Comparison of ENCODE assay signal across 18 cellular contexts in genomic region chr15:71680079-71680461, GRCh38.
DNase-seq lines count a peak whose midpoint lies in the region; FAIRE-seq and TF ChIP-seq lines count a peak whose summit lies in the region.
"Had no signal": no experiment of that assay in that cellular context is flagged by ENCODE, and none has a peak within 500 bp of the region (broad histone marks: within the 10 kb centered on the region; RNA-seq: fewer than 3 reads in every experiment).

No MANE protein-coding gene starts in this region.

- no peaks in the 10 kb centered on the region for H3K36me3 Mint-ChIP-seq in activated CD4-positive, alpha-beta T cell treated with anti-CD3 and anti-CD28 coated beads, Interleukin-2, amount 10 ng/mL, durations not matched to agents 24 days and 14 days (ENCODE audit: low read depth)
- H3K36me3 Mint-ChIP-seq: neural progenitor cell had no signal

- H3K27me3 ChIP-seq in SJCRH30 (no peaks in the 10 kb centered on the region), keratinocyte (ENCODE audit: control insufficient read depth, extremely low read depth, insufficient read depth, low read length) (no peaks in the 10 kb centered on the region), A673 (replicated peaks; ENCODE audit: insufficient read depth, low read depth, low read length, poor library complexity) (peaks cover 5% of the 10 kb centered on the region)
- H3K27me3 ChIP-seq: neural progenitor cell had no signal

- H3K4me3 Mint-ChIP-seq in activated CD4-positive, alpha-beta T cell treated with anti-CD3 and anti-CD28 coated beads, Interleukin-2, amount 10 ng/mL, durations not matched to agents 24 days and 14 days = no peak overlapping the region
- H3K4me3 Mint-ChIP-seq: neural progenitor cell had no signal

- H3K9ac ChIP-seq in keratinocyte (ENCODE audit: control insufficient read depth, extremely low read depth, insufficient read depth, low read length) = no peak overlapping the region
- H3K9ac ChIP-seq: KMS-11, neural progenitor cell had no signal

- H3K79me2 ChIP-seq in keratinocyte (ENCODE audit: control insufficient read depth, insufficient read depth, low read length) = no peaks in the 10 kb centered on the region

- H3K4me3 ChIP-seq in SJCRH30 = no peak overlapping the region
- no peak overlapping the region for H3K4me3 ChIP-seq in keratinocyte (ENCODE audit: control insufficient read depth in 2 of 3, extremely low read depth in 1 of 3, insufficient read depth in 2 of 3, low read depth in 1 of 3, low read length in 3 of 3)
- no peak overlapping the region for H3K4me3 ChIP-seq in skin epidermis
- H3K4me3 ChIP-seq in A673 (ENCODE audit: low read depth, low read length, poor library complexity, severe bottlenecking) = no peak overlapping the region
- H3K4me3 ChIP-seq: neural progenitor cell had no signal

- POLR2A ChIA-PET in A673 (lab: Charles Lee; ENCODE audit: low non-redundant PET) = no interaction called here

- peaks cover 25% of the 10 kb centered on the region for H3K4me1 Mint-ChIP-seq in activated CD4-positive, alpha-beta T cell treated with anti-CD3 and anti-CD28 coated beads, Interleukin-2, amount 10 ng/mL, durations not matched to agents 24 days and 14 days

- H3K4me1 ChIP-seq in SJCRH30 = peaks cover 58% of the 10 kb centered on the region
- peaks cover 41% of the 10 kb centered on the region for H3K4me1 ChIP-seq in keratinocyte (ENCODE audit: control insufficient read depth, extremely low read depth, insufficient read depth, low read length)
- H3K4me1 ChIP-seq in A673 (ENCODE audit: insufficient read depth, low read length, poor library complexity, severe bottlenecking) = no peaks in the 10 kb centered on the region

- TF ChIP-seq CTCF in keratinocyte (optimal IDR thresholded peaks at IDR 0.05 in 1 of 3, IDR thresholded peaks at IDR 0.05 in 1 of 3, conservative IDR thresholded peaks at IDR 0.05 in 1 of 3; ENCODE audit: extremely low read depth in 1 of 3, insufficient read depth in 2 of 3, low read length in 3 of 3) (no peak), GM13977 (IDR thresholded peaks at IDR 0.05; ENCODE audit: extremely low read depth, insufficient read depth, missing control alignments) (no peak), A673 (conservative IDR thresholded peaks at IDR 0.05; ENCODE audit: low read depth, low read length) (no peak)

- H3K27ac Mint-ChIP-seq in activated CD4-positive, alpha-beta T cell treated with anti-CD3 and anti-CD28 coated beads, Interleukin-2, amount 10 ng/mL, durations not matched to agents 24 days and 14 days = no peak overlapping the region

- CTCF ChIA-PET in A673 (lab: Charles Lee) = no interaction called here

- no peaks in the 10 kb centered on the region for H4K20me1 ChIP-seq in keratinocyte (ENCODE audit: control insufficient read depth, extremely low read depth, insufficient read depth, low read length)

- H3K9me1 ChIP-seq in keratinocyte (ENCODE audit: control insufficient read depth, extremely low read depth, insufficient read depth, low read length) = no peaks in the 10 kb centered on the region

- H3K27ac ChIP-seq in SJCRH30 = peak overlapping the region; percentile 16; the same call in 1 of the 2 replicates
- H3K27ac ChIP-seq in keratinocyte (ENCODE audit: control insufficient read depth, insufficient read depth, low read length) = no peak overlapping the region
- H3K27ac ChIP-seq in skin epidermis = peak overlapping the region in 18 of 21 experiments; percentile 1 to 79 (median 56)
- H3K27ac ChIP-seq in A673 (ENCODE audit: low read depth, low read length, poor library complexity, severe bottlenecking) = no peak overlapping the region
- H3K27ac ChIP-seq: KMS-11, neural progenitor cell had no signal

- no TSS peak for BruUV-seq in A673 (replicated peaks; lab: Mats Ljungman, UMichigan)

- FAIRE-seq in keratinocyte (lab: Jason Lieb, UNC) = no peak

- H3K9me3 ChIP-seq in SJCRH30 (replicated peaks) (no peaks in the 10 kb centered on the region), keratinocyte (ENCODE audit: control insufficient read depth, low read depth, low read length) (no peaks in the 10 kb centered on the region), A673 (ENCODE audit: low read depth, low read length, poor library complexity, severe bottlenecking) (no peaks in the 10 kb centered on the region)

- intact Hi-C loops in activated CD4-positive, alpha-beta T cell treated with anti-CD3 and anti-CD28 coated beads, Interleukin-2, amount 10 ng/mL, durations not matched to agents 24 days and 14 days (cut with micrococcal nuclease) = no loop called here
- intact Hi-C loops in A673 (cut with micrococcal nuclease; ENCODE audit: unreplicated experiment) = no loop called here

- H3K9me3 Mint-ChIP-seq in activated CD4-positive, alpha-beta T cell treated with anti-CD3 and anti-CD28 coated beads, Interleukin-2, amount 10 ng/mL, durations not matched to agents 24 days and 14 days = peaks cover 3% of the 10 kb centered on the region
- H3K9me3 Mint-ChIP-seq: neural progenitor cell had no signal

- no peak overlapping the region for H2AFZ ChIP-seq in keratinocyte (ENCODE audit: control insufficient read depth, low read length)
- H2AFZ ChIP-seq: neural progenitor cell had no signal

- peak; percentile 14 for DNase-seq in activated CD4-positive, alpha-beta T cell treated with anti-CD3 and anti-CD28 coated beads, Interleukin-2, amount 10 ng/mL, durations not matched to agents 24 days and 14 days
- no peak for DNase-seq in activated CD4-positive, alpha-beta T cell treated with anti-CD3 and anti-CD28 coated beads, Interleukin-2, amount 50 U/mL, for 4 hours
- no peak for DNase-seq in SJCRH30
- no peak for DNase-seq in keratinocyte (ENCODE audit: low read depth, low spot score)
- DNase-seq in GM13977 (ENCODE audit: low spot score) = no peak
- DNase-seq in A673 (ENCODE audit: low spot score) = no peak
- no peak for DNase-seq in NCI-H2227 (lab: John Stamatoyannopoulos, UW; ENCODE audit: unreplicated experiment)
- DNase-seq: ACHN; activated CD4-positive, alpha-beta T cell treated with anti-CD3 and anti-CD28 coated beads, Interleukin-2, amount 50 U/mL, for 1 hour; activated T-cell treated with anti-CD3 and anti-CD28 coated beads, Interleukin-2, amount 50 U/mL, for 48 hours; NCI-H1417; NCI-H526 treated with DMSO at 0.1 percent for 48 hours; RPMI8226; stimulated activated naive CD4-positive, alpha-beta T cell treated with Interleukin-2 at 50 U/mL for 16 hours; T-helper 9 cell had no signal

- H3K36me3 ChIP-seq in SJCRH30 (no peaks in the 10 kb centered on the region), keratinocyte (ENCODE audit: control insufficient read depth in 2 of 2, extremely low read depth in 1 of 2, insufficient read depth in 2 of 2, low read length in 2 of 2) (no peaks in the 10 kb centered on the region), A673 (ENCODE audit: insufficient read depth, low read length, poor library complexity, severe bottlenecking) (no peaks in the 10 kb centered on the region)
- H3K36me3 ChIP-seq: neural progenitor cell had no signal

- H3K27me3 Mint-ChIP-seq in activated CD4-positive, alpha-beta T cell treated with anti-CD3 and anti-CD28 coated beads, Interleukin-2, amount 10 ng/mL, durations not matched to agents 24 days and 14 days = peaks cover 5% of the 10 kb centered on the region

- in situ Hi-C loops in GM13977 (cut with MboI; ENCODE audit: low pct_unique_long_range_greater_than_20kb, low sequenced_read_pairs, unreplicated experiment) = no loop called here

- H3K4me2 ChIP-seq in keratinocyte (ENCODE audit: control insufficient read depth, extremely low read depth, insufficient read depth, low read depth, low read length) = peak overlapping the region; percentile 17
- H3K4me2 ChIP-seq: KMS-11, neural progenitor cell had no signal

- dilution Hi-C loops in keratinocyte (cut with MboI; ENCODE audit: extremely low pct_ligation_motif_present, low sequenced_read_pairs) = no loop called here

Comparison
In these comparisons a context has a peak if more than half of its experiments do, and no peak if none do; other contexts are left out.
1. H3K27ac ChIP-seq: peak in SJCRH30 (single experiment) and skin epidermis (18 of 21); none in keratinocyte (single experiment) and A673 (single experiment).